ENCODE assay signal across 9 cellular contexts in genomic region chr12:106149096-106149784, GRCh38. TPM values are rescaled to one million over a fixed set of nuclear protein-coding genes. Genes with fewer than 3 reads are reported as not detected.
DNase-seq lines count a peak whose midpoint lies in the region; ATAC-seq and TF ChIP-seq lines count a peak whose summit lies in the region.
"Had no signal": no experiment of that assay in that cellular context is flagged by ENCODE, and none has a peak within 500 bp of the region (broad histone marks: within the 10 kb centered on the region; RNA-seq: fewer than 3 reads in every experiment).

No MANE protein-coding gene starts in this region.

- DNase-seq in NCI-H2171 treated with DMSO at 0.1 percent for 48 hours (lab: John Stamatoyannopoulos, UW), result peak; percentile 37
- no peak for DNase-seq in NCI-H2171 (lab: John Stamatoyannopoulos, UW)
- DNase-seq in RWPE2 (ENCODE audit: low spot score), result no peak
- no peak for DNase-seq in glutamatergic neuron
- peak; percentile 33 for DNase-seq in testis
- DNase-seq in activated CD4-positive, alpha-beta memory T cell treated with anti-CD3 and anti-CD28 coated beads, Interleukin-2, amount 10 ng/mL, durations not matched to agents 7 days and 5 days, result no peak

- no peaks in the 10 kb centered on the region for H3K36me3 Mint-ChIP-seq in glutamatergic neuron (ENCODE audit: unreplicated experiment)
- no peaks in the 10 kb centered on the region for H3K36me3 Mint-ChIP-seq in activated CD4-positive, alpha-beta memory T cell treated with anti-CD3 and anti-CD28 coated beads, Interleukin-2, amount 10 ng/mL, durations not matched to agents 7 days and 5 days (ENCODE audit: low read depth)

- peaks cover 2% of the 10 kb centered on the region for H3K4me1 Mint-ChIP-seq in glutamatergic neuron (ENCODE audit: low read depth, unreplicated experiment)
- H3K4me1 Mint-ChIP-seq in activated CD4-positive, alpha-beta memory T cell treated with anti-CD3 and anti-CD28 coated beads, Interleukin-2, amount 10 ng/mL, durations not matched to agents 7 days and 5 days, result peaks cover 8% of the 10 kb centered on the region

- POLR2A ChIA-PET in activated CD4-positive, alpha-beta memory T cell treated with anti-CD3 and anti-CD28 coated beads, Interleukin-2, amount 10 ng/mL, durations not matched to agents 7 days and 5 days (lab: Charles Lee), result no interaction called here

- CTCF ChIA-PET in activated CD4-positive, alpha-beta memory T cell treated with anti-CD3 and anti-CD28 coated beads, Interleukin-2, amount 10 ng/mL, durations not matched to agents 7 days and 5 days (lab: Charles Lee), result interaction anchor here (1.0 to 2.9 kb wide), 6 partner anchors 12 to 729 kb away, joined by 3 to 13 read pairs (median 4); no protein-coding TSS in a partner anchor

- H3K4me1 ChIP-seq in RWPE2 (ENCODE audit: insufficient read depth, poor library complexity, severe bottlenecking) (no peaks in the 10 kb centered on the region), testis (no peaks in the 10 kb centered on the region)

- H3K27ac Mint-ChIP-seq in glutamatergic neuron (ENCODE audit: unreplicated experiment), result no peak overlapping the region
- H3K27ac Mint-ChIP-seq in activated CD4-positive, alpha-beta memory T cell treated with anti-CD3 and anti-CD28 coated beads, Interleukin-2, amount 10 ng/mL, durations not matched to agents 7 days and 5 days, result no peak overlapping the region

- H3K9me3 Mint-ChIP-seq in glutamatergic neuron (ENCODE audit: unreplicated experiment), result peaks cover 2% of the 10 kb centered on the region
- H3K9me3 Mint-ChIP-seq in activated CD4-positive, alpha-beta memory T cell treated with anti-CD3 and anti-CD28 coated beads, Interleukin-2, amount 10 ng/mL, durations not matched to agents 7 days and 5 days, result no peaks in the 10 kb centered on the region

- H3K36me3 ChIP-seq in RWPE2 (ENCODE audit: low read depth) (no peaks in the 10 kb centered on the region), testis (ENCODE audit: low read depth, missing control alignments) (no peaks in the 10 kb centered on the region)
- H3K36me3 ChIP-seq: BLaER1 treated with 17β-estradiol and CSF1 and Interleukin-3, amounts not matched to agents 10 nM and 100 nM had no signal

- ATAC-seq in RWPE2 (ENCODE audit: low read depth) (peak; percentile 58; the same call in 1 of the 3 replicates), GM18519 (IDR thresholded peaks at IDR 0.05; ENCODE audit: low FRiP score, unreplicated experiment) (no peak), HG03097 (IDR thresholded peaks at IDR 0.05; ENCODE audit: low FRiP score, unreplicated experiment) (no peak)

- H3K9me3 ChIP-seq in RWPE2 (ENCODE audit: severe bottlenecking) (no peaks in the 10 kb centered on the region), testis (no peaks in the 10 kb centered on the region)
- H3K9me3 ChIP-seq: BLaER1 treated with 17β-estradiol and CSF1 and Interleukin-3, amounts not matched to agents 10 nM and 100 nM had no signal

- H3K4me3 ChIP-seq in RWPE2 (ENCODE audit: severe bottlenecking) (no peak overlapping the region), testis (no peak overlapping the region)
- H3K4me3 ChIP-seq: BLaER1 treated with 17β-estradiol and CSF1 and Interleukin-3, amounts not matched to agents 10 nM and 100 nM had no signal

- 65 to 69% methylated on average over 10 of the region's 10 CpGs for WGBS in testis, 2 donors

- H3K4me3 Mint-ChIP-seq in glutamatergic neuron (ENCODE audit: unreplicated experiment), result no peak overlapping the region
- H3K4me3 Mint-ChIP-seq in activated CD4-positive, alpha-beta memory T cell treated with anti-CD3 and anti-CD28 coated beads, Interleukin-2, amount 10 ng/mL, durations not matched to agents 7 days and 5 days, result no peak overlapping the region

- TF ChIP-seq POLR2A in testis (IDR thresholded peaks at IDR 0.05), result no peak

- H3K27me3 ChIP-seq in RWPE2 (ENCODE audit: insufficient read depth, poor library complexity, severe bottlenecking), result no peaks in the 10 kb centered on the region
- no peaks in the 10 kb centered on the region for H3K27me3 ChIP-seq in testis
- H3K27me3 ChIP-seq: BLaER1 treated with 17β-estradiol and CSF1 and Interleukin-3, amounts not matched to agents 10 nM and 100 nM had no signal

- H3K27ac ChIP-seq in RWPE2 (ENCODE audit: poor library complexity, severe bottlenecking) (no peak overlapping the region), testis (no peak overlapping the region)

- intact Hi-C loops in testis (cut with DNase I; ENCODE audit: low total_unique reads), result no loop called here

- TF ChIP-seq CTCF in RWPE2 (IDR thresholded peaks at IDR 0.05; ENCODE audit: poor library complexity, severe bottlenecking), result peak; percentile 84
- peak; percentile 13 for TF ChIP-seq CTCF in glutamatergic neuron (IDR thresholded peaks at IDR 0.05; ENCODE audit: partially characterized antibody, unreplicated experiment)
- peak in 2 of 3 experiments; percentile 35 to 46 for TF ChIP-seq CTCF in testis (IDR thresholded peaks at IDR 0.05)

- H3K27me3 Mint-ChIP-seq in glutamatergic neuron (ENCODE audit: unreplicated experiment), result no peaks in the 10 kb centered on the region
- peaks cover 40% of the 10 kb centered on the region for H3K27me3 Mint-ChIP-seq in activated CD4-positive, alpha-beta memory T cell treated with anti-CD3 and anti-CD28 coated beads, Interleukin-2, amount 10 ng/mL, durations not matched to agents 7 days and 5 days

RNA-seq across cellular contexts. Expression of gene NUAK1, which starts 10.5 kb away (rescaled TPM):
- total RNA-seq in glutamatergic neuron (ENCODE audit: unreplicated experiment) (18.8 TPM), testis (1 to 10 TPM; 6.6 to 8.2 TPM)
- polyA plus RNA-seq in testis (ENCODE audit: insufficient read depth, low read depth, low replicate concordance), result 9.1 TPM
- total RNA-seq in activated CD4-positive, alpha-beta memory T cell treated with anti-CD3 and anti-CD28 coated beads, Interleukin-2, amount 10 ng/mL, durations not matched to agents 7 days and 5 days, result not detected

Comparison
In these comparisons a context has a peak if more than half of its experiments do, and no peak if none do; other contexts are left out.
1. DNase-seq: peak in NCI-H2171 treated with DMSO at 0.1 percent for 48 hours (single experiment) and testis (single experiment); none in NCI-H2171 (single experiment), RWPE2 (single experiment), glutamatergic neuron (single experiment) and activated CD4-positive, alpha-beta memory T cell treated with anti-CD3 and anti-CD28 coated beads, Interleukin-2, amount 10 ng/mL, durations not matched to agents 7 days and 5 days (single experiment).
2. CTCF ChIP-seq: peak in every context shown above with its lines; median percentile 84 in RWPE2; 40 in testis; 13 in glutamatergic neuron.
3. RNA of gene NUAK1, which starts 10.5 kb away (total RNA-seq): 18.8 TPM in glutamatergic neuron (single experiment) and 6.6 to 8.2 TPM in testis; not detected in activated CD4-positive, alpha-beta memory T cell treated with anti-CD3 and anti-CD28 coated beads, Interleukin-2, amount 10 ng/mL, durations not matched to agents 7 days and 5 days; every median in the first group is over 4 times any median in the second.